ENCODE assay signal across 8 cellular contexts in the genomic region with DNA sequence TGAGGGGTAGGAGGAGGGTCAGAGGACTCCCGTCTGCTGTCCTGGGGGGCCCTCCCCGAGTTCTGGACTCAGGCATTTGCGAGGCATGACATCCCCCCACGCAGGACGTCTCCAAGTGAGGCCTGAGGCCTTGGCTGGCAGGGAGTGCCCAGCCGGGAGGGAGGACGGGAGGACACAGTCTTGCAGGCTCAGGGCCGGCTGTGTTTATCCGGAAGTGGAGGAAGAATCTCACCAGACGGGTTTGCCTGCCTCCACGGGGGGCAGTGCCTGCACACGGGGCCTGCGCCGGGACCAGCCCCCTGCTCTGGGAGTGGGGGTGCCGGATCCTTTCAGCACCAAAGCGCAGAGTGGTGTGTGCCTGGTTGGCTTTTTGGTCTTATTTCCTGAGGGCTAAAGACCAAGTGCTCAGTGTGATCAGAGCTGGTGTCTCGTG. TPM values are rescaled to one million over a fixed set of nuclear protein-coding genes. Genes with fewer than 3 reads are reported as not detected.
DNase-seq lines count a peak whose midpoint lies in the region; ATAC-seq and TF ChIP-seq lines count a peak whose summit lies in the region.

No MANE protein-coding gene starts in this region.

- peaks cover 53% of the 10 kb centered on the region for H3K4me1 Mint-ChIP-seq in CD14-positive monocyte
- H3K4me1 Mint-ChIP-seq in naive thymus-derived CD8-positive, alpha-beta T cell: peaks cover 12 to 35% (median 28%) of the 10 kb centered on the region in 4 donors

- peak; percentile 14 for TF ChIP-seq CTCF in CD14-positive monocyte (IDR thresholded peaks at IDR 0.05)

- 23 to 32% methylated on average over 17 of the region's 17 CpGs for WGBS in esophagus, 2 donors

- peak overlapping the region; percentile 36 to 48 for H3K4me3 ChIP-seq in esophagus (ENCODE audit: low read depth in 1 of 2, low read length in 2 of 2)

- H3K27me3 ChIP-seq in esophagus (ENCODE audit: control insufficient read depth in 1 of 2, insufficient read depth in 2 of 2, low read length in 2 of 2): no peaks in the 10 kb centered on the region

- H3K4me3 Mint-ChIP-seq in CD14-positive monocyte: peak overlapping the region; percentile 72 to 87
- peak overlapping the region; percentile 53 to 82 (median 70) for H3K4me3 Mint-ChIP-seq in naive thymus-derived CD8-positive, alpha-beta T cell

- no peaks in the 10 kb centered on the region for H3K9me3 ChIP-seq in esophagus (ENCODE audit: control insufficient read depth in 2 of 2, insufficient read depth in 1 of 2, low read depth in 1 of 2, low read length in 1 of 2)

- peaks cover 29 to 54% of the 10 kb centered on the region in 2 donors for H3K36me3 Mint-ChIP-seq in CD14-positive monocyte
- peaks cover 0 to 12% (median 2%) of the 10 kb centered on the region in 3 donors for H3K36me3 Mint-ChIP-seq in naive thymus-derived CD8-positive, alpha-beta T cell

- POLR2A ChIA-PET in naive thymus-derived CD8-positive, alpha-beta T cell (lab: Charles Lee): interaction anchor here (1.0 to 2.6 kb wide), 2 partner anchors 10 to 15 kb away, joined by 3 to 8 read pairs; no protein-coding TSS in a partner anchor

- H3K27ac Mint-ChIP-seq in CD14-positive monocyte: peak overlapping the region; percentile 74 to 91 (median 89)
- peak overlapping the region in 7 of 10 donors; percentile 70 to 83 (median 78) for H3K27ac Mint-ChIP-seq in naive thymus-derived CD8-positive, alpha-beta T cell

- H3K27me3 Mint-ChIP-seq in CD14-positive monocyte (ENCODE audit: low read depth in 3 of 3): peaks cover 1 to 3% (median 2%) of the 10 kb centered on the region in 3 donors
- no peaks in the 10 kb centered on the region for H3K27me3 Mint-ChIP-seq in naive thymus-derived CD8-positive, alpha-beta T cell

- H3K27ac ChIP-seq in esophagus (ENCODE audit: low read depth in 2 of 2, low read length in 1 of 2): peak overlapping the region; percentile 91 to 92

- no peaks in the 10 kb centered on the region for H3K9me3 Mint-ChIP-seq in CD14-positive monocyte
- H3K9me3 Mint-ChIP-seq in naive thymus-derived CD8-positive, alpha-beta T cell: no peaks in the 10 kb centered on the region

- ATAC-seq in naive thymus-derived CD8-positive, alpha-beta T cell: peak; percentile 66 to 77
- no peak for ATAC-seq in HG03439 (IDR thresholded peaks at IDR 0.05; ENCODE audit: unreplicated experiment)

- no peak for DNase-seq in CD14-positive monocyte (ENCODE audit: low spot score)
- peak; percentile 18 for DNase-seq in NCI-H526 treated with DMSO at 0.1 percent for 48 hours (lab: John Stamatoyannopoulos, UW)
- no peak for DNase-seq in naive thymus-derived CD8-positive, alpha-beta T cell
- DNase-seq in NCI-H1092 (lab: John Stamatoyannopoulos, UW): no peak
- DNase-seq in GM19240 (ENCODE audit: insufficient read length, low spot score): no peak
- DNase-seq in NCI-H187 treated with DMSO at 0.1 percent for 48 hours (lab: John Stamatoyannopoulos, UW): no peak

- intact Hi-C loops in CD14-positive monocyte (cut with micrococcal nuclease): no loop called here

- H3K36me3 ChIP-seq in esophagus (ENCODE audit: control insufficient read depth in 2 of 2, insufficient read depth in 2 of 2, low read length in 1 of 2): peaks cover 4 to 37% of the 10 kb centered on the region in 2 donors

- peaks cover 16 to 57% of the 10 kb centered on the region in 2 donors for H3K4me1 ChIP-seq in esophagus (ENCODE audit: control insufficient read depth in 2 of 2, insufficient read depth in 2 of 2, low read length in 1 of 2)

RNA-seq across cellular contexts. Expression of a gene that starts 10.9 kb away (rescaled TPM):
- polyA plus RNA-seq in CD14-positive monocyte (1 to 10 TPM; 2.4 to 2.7 TPM), esophagus (10 to 100 TPM; 17.6 to 33.4 TPM)
- 10 to 100 TPM in 1 of 2 experiments, 1 to 10 TPM in 1; 9.1 to 10.2 TPM for total RNA-seq in naive thymus-derived CD8-positive, alpha-beta T cell
- 1 to 10 TPM; 1.2 to 2.9 (median 1.9) TPM for polyA plus RNA-seq in naive thymus-derived CD8-positive, alpha-beta T cell

Comparison
In these comparisons a context has a peak if more than half of its experiments do, and no peak if none do; other contexts are left out.
1. RNA of a gene that starts 10.9 kb away (polyA plus RNA-seq): 17.6 to 33.4 TPM in esophagus; 2.4 to 2.7 TPM in CD14-positive monocyte and 1.2 to 2.9 TPM in naive thymus-derived CD8-positive, alpha-beta T cell; every median in the first group is over 4 times any median in the second.